In the genomic region with DNA sequence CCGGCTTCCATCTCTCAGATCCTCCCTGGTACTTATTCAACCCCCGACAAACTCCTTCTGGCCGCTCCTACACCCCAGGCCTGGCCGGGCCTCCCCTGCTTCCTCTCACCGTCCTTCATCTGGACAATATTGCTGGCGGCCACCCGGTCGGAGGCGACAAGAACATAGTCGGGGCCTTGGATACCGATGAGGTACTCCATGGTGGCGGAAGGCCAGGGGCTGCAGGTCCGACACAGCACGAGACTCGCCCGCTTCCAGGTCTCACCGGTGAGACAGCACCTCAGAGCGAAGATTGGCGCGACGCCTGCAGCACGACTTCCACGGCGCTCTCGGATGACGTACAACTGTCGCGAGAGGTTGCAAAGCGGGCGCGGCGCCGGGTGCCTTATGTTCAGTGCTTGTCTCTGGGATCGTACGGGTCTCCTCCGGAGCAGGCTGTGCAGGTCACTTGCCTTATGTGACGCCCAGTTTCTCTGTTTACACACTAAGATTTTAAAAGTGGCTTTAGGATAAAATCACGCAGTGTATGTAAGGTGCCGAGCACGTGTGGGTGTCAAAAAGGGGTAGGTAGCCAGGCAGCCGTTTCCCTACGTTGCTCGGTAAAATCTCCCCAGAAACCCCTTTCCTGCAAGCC, we compare ENCODE assay signal across 1 cellular context.
A peak's percentile ranks its signal among the peaks of the same experiment; 100 is the strongest.
TF ChIP-seq lines count a peak whose summit lies in the region.

A gene (minus strand): TSS at position 294 of the 634 bp plus-strand sequence. CDS start 94 bp downstream, at position 200.

TF ChIP-seq in HepG2, 621 proteins besides CTCF, POLR2A, EP300 and RAD21 (continued from another document and continues in another):
- TF ChIP-seq, protein P1, sequence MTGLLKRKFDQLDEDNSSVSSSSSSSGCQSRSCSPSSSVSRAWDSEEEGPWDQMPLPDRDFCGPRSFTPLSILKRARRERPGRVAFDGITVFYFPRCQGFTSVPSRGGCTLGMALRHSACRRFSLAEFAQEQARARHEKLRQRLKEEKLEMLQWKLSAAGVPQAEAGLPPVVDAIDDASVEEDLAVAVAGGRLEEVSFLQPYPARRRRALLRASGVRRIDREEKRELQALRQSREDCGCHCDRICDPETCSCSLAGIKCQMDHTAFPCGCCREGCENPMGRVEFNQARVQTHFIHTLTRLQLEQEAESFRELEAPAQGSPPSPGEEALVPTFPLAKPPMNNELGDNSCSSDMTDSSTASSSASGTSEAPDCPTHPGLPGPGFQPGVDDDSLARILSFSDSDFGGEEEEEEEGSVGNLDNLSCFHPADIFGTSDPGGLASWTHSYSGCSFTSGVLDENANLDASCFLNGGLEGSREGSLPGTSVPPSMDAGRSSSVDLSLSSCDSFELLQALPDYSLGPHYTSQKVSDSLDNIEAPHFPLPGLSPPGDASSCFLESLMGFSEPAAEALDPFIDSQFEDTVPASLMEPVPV (CRISPR knock-in tag; IDR thresholded peaks at IDR 0.05): no peak
- TF ChIP-seq FOXK1 (CRISPR knock-in tag; IDR thresholded peaks at IDR 0.05; ENCODE audit: borderline replicate concordance, low read depth): peak; percentile 82; the same call in 1 of the 2 replicates
- no peak for TF ChIP-seq ZNF572 (CRISPR knock-in tag; IDR thresholded peaks at IDR 0.05)
- TF ChIP-seq ZSCAN21 (CRISPR knock-in tag; IDR thresholded peaks at IDR 0.05; ENCODE audit: borderline replicate concordance): peak; percentile 77
- peak; percentile 61; the same call in 1 of the 2 replicates for TF ChIP-seq IRX3 (CRISPR knock-in tag; IDR thresholded peaks at IDR 0.05; ENCODE audit: borderline replicate concordance, low read depth)
- TF ChIP-seq ZNF337 (CRISPR knock-in tag; IDR thresholded peaks at IDR 0.05; ENCODE audit: borderline replicate concordance, low read depth): no peak
- peak; percentile 71 for TF ChIP-seq ZNF124 (CRISPR knock-in tag; IDR thresholded peaks at IDR 0.05)
- peak; percentile 56 for TF ChIP-seq MED1 (CRISPR knock-in tag; IDR thresholded peaks at IDR 0.05)
- 0 out of 2 replicates have a peak, but pooled peaks have one; percentile 63 for TF ChIP-seq ZNF678 (CRISPR knock-in tag; IDR thresholded peaks at IDR 0.05)
- TF ChIP-seq, protein P2, sequence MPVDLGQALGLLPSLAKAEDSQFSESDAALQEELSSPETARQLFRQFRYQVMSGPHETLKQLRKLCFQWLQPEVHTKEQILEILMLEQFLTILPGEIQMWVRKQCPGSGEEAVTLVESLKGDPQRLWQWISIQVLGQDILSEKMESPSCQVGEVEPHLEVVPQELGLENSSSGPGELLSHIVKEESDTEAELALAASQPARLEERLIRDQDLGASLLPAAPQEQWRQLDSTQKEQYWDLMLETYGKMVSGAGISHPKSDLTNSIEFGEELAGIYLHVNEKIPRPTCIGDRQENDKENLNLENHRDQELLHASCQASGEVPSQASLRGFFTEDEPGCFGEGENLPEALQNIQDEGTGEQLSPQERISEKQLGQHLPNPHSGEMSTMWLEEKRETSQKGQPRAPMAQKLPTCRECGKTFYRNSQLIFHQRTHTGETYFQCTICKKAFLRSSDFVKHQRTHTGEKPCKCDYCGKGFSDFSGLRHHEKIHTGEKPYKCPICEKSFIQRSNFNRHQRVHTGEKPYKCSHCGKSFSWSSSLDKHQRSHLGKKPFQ (CRISPR knock-in tag; IDR thresholded peaks at IDR 0.05; ENCODE audit: insufficient replicate concordance): no peak
- peak; percentile 28; the same call in 1 of the 2 replicates for TF ChIP-seq ZNF605 (CRISPR knock-in tag; IDR thresholded peaks at IDR 0.05)
- TF ChIP-seq MEF2D (CRISPR knock-in tag; IDR thresholded peaks at IDR 0.05): peak; percentile 74
- TF ChIP-seq FOSL1 (CRISPR knock-in tag; IDR thresholded peaks at IDR 0.05; ENCODE audit: borderline replicate concordance): no peak
- TF ChIP-seq ZSCAN29 (CRISPR knock-in tag; conservative IDR thresholded peaks at IDR 0.05): no peak
- TF ChIP-seq SP2 (CRISPR knock-in tag; IDR thresholded peaks at IDR 0.05): no peak
- TF ChIP-seq, protein P3, sequence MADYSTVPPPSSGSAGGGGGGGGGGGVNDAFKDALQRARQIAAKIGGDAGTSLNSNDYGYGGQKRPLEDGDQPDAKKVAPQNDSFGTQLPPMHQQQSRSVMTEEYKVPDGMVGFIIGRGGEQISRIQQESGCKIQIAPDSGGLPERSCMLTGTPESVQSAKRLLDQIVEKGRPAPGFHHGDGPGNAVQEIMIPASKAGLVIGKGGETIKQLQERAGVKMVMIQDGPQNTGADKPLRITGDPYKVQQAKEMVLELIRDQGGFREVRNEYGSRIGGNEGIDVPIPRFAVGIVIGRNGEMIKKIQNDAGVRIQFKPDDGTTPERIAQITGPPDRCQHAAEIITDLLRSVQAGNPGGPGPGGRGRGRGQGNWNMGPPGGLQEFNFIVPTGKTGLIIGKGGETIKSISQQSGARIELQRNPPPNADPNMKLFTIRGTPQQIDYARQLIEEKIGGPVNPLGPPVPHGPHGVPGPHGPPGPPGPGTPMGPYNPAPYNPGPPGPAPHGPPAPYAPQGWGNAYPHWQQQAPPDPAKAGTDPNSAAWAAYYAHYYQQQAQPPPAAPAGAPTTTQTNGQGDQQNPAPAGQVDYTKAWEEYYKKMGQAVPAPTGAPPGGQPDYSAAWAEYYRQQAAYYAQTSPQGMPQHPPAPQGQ (CRISPR knock-in tag; IDR thresholded peaks at IDR 0.05; ENCODE audit: borderline replicate concordance): no peak
- TF ChIP-seq PPARG (CRISPR knock-in tag; conservative IDR thresholded peaks at IDR 0.05): no peak
- TF ChIP-seq NR2F1 (CRISPR knock-in tag; IDR thresholded peaks at IDR 0.05): no peak
- TF ChIP-seq, protein P4, sequence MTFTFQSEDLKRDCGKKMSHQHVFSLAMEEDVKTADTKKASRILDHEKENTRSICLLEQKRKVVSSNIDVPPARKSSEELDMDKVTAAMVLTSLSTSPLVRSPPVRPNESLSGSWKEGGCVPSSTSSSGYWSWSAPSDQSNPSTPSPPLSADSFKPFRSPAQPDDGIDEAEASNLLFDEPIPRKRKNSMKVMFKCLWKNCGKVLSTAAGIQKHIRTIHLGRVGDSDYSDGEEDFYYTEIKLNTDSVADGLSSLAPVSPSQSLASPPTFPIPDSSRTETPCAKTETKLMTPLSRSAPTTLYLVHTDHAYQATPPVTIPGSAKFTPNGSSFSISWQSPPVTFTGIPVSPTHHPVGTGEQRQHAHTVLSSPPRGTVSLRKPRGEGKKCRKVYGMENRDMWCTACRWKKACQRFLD (CRISPR knock-in tag; IDR thresholded peaks at IDR 0.05; ENCODE audit: borderline replicate concordance): peak; percentile 37; the same call in 1 of the 2 replicates
- TF ChIP-seq ARNT2 (CRISPR knock-in tag; IDR thresholded peaks at IDR 0.05; ENCODE audit: low read depth): peak; percentile 95; the same call in 1 of the 2 replicates
- no peak for TF ChIP-seq ZC3H4 (CRISPR knock-in tag; IDR thresholded peaks at IDR 0.05; ENCODE audit: borderline replicate concordance)
- TF ChIP-seq HOXA9 (CRISPR knock-in tag; IDR thresholded peaks at IDR 0.05; ENCODE audit: borderline replicate concordance): no peak
- TF ChIP-seq ZNF619 (CRISPR knock-in tag; IDR thresholded peaks at IDR 0.05): 0 out of 2 replicates have a peak, but pooled peaks have one; percentile 27
- TF ChIP-seq MTA3 (CRISPR knock-in tag; IDR thresholded peaks at IDR 0.05): no peak
- TF ChIP-seq, protein P5, sequence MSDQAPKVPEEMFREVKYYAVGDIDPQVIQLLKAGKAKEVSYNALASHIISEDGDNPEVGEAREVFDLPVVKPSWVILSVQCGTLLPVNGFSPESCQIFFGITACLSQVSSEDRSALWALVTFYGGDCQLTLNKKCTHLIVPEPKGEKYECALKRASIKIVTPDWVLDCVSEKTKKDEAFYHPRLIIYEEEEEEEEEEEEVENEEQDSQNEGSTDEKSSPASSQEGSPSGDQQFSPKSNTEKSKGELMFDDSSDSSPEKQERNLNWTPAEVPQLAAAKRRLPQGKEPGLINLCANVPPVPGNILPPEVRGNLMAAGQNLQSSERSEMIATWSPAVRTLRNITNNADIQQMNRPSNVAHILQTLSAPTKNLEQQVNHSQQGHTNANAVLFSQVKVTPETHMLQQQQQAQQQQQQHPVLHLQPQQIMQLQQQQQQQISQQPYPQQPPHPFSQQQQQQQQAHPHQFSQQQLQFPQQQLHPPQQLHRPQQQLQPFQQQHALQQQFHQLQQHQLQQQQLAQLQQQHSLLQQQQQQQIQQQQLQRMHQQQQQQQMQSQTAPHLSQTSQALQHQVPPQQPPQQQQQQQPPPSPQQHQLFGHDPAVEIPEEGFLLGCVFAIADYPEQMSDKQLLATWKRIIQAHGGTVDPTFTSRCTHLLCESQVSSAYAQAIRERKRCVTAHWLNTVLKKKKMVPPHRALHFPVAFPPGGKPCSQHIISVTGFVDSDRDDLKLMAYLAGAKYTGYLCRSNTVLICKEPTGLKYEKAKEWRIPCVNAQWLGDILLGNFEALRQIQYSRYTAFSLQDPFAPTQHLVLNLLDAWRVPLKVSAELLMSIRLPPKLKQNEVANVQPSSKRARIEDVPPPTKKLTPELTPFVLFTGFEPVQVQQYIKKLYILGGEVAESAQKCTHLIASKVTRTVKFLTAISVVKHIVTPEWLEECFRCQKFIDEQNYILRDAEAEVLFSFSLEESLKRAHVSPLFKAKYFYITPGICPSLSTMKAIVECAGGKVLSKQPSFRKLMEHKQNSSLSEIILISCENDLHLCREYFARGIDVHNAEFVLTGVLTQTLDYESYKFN (CRISPR knock-in tag; conservative IDR thresholded peaks at IDR 0.05): no peak
- peak; percentile 82 for TF ChIP-seq TAF1 (CRISPR knock-in tag; IDR thresholded peaks at IDR 0.05)
- TF ChIP-seq, protein P6, sequence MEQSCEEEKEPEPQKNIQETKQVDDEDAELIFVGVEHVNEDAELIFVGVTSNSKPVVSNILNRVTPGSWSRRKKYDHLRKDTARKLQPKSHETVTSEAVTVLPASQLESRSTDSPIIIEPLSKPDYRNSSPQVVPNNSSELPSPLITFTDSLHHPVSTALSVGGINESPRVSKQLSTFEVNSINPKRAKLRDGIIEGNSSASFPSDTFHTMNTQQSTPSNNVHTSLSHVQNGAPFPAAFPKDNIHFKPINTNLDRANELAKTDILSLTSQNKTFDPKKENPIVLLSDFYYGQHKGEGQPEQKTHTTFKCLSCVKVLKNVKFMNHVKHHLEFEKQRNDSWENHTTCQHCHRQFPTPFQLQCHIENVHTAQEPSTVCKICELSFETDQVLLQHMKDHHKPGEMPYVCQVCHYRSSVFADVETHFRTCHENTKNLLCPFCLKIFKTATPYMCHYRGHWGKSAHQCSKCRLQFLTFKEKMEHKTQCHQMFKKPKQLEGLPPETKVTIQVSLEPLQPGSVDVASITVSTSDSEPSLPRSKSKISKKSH (CRISPR knock-in tag; IDR thresholded peaks at IDR 0.05; ENCODE audit: borderline replicate concordance): peak; percentile 44; the same call in 1 of the 2 replicates
- peak; percentile 36 for TF ChIP-seq AGO1 (IDR thresholded peaks at IDR 0.05; ENCODE audit: low read depth, low read length, poor library complexity, severe bottlenecking)
- no peak for TF ChIP-seq RORA (CRISPR knock-in tag; IDR thresholded peaks at IDR 0.05)
- TF ChIP-seq, protein P7, sequence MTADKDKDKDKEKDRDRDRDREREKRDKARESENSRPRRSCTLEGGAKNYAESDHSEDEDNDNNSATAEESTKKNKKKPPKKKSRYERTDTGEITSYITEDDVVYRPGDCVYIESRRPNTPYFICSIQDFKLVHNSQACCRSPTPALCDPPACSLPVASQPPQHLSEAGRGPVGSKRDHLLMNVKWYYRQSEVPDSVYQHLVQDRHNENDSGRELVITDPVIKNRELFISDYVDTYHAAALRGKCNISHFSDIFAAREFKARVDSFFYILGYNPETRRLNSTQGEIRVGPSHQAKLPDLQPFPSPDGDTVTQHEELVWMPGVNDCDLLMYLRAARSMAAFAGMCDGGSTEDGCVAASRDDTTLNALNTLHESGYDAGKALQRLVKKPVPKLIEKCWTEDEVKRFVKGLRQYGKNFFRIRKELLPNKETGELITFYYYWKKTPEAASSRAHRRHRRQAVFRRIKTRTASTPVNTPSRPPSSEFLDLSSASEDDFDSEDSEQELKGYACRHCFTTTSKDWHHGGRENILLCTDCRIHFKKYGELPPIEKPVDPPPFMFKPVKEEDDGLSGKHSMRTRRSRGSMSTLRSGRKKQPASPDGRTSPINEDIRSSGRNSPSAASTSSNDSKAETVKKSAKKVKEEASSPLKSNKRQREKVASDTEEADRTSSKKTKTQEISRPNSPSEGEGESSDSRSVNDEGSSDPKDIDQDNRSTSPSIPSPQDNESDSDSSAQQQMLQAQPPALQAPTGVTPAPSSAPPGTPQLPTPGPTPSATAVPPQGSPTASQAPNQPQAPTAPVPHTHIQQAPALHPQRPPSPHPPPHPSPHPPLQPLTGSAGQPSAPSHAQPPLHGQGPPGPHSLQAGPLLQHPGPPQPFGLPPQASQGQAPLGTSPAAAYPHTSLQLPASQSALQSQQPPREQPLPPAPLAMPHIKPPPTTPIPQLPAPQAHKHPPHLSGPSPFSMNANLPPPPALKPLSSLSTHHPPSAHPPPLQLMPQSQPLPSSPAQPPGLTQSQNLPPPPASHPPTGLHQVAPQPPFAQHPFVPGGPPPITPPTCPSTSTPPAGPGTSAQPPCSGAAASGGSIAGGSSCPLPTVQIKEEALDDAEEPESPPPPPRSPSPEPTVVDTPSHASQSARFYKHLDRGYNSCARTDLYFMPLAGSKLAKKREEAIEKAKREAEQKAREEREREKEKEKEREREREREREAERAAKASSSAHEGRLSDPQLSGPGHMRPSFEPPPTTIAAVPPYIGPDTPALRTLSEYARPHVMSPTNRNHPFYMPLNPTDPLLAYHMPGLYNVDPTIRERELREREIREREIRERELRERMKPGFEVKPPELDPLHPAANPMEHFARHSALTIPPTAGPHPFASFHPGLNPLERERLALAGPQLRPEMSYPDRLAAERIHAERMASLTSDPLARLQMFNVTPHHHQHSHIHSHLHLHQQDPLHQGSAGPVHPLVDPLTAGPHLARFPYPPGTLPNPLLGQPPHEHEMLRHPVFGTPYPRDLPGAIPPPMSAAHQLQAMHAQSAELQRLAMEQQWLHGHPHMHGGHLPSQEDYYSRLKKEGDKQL (CRISPR knock-in tag; IDR thresholded peaks at IDR 0.05; ENCODE audit: low read depth): no peak
- TF ChIP-seq, protein P8, sequence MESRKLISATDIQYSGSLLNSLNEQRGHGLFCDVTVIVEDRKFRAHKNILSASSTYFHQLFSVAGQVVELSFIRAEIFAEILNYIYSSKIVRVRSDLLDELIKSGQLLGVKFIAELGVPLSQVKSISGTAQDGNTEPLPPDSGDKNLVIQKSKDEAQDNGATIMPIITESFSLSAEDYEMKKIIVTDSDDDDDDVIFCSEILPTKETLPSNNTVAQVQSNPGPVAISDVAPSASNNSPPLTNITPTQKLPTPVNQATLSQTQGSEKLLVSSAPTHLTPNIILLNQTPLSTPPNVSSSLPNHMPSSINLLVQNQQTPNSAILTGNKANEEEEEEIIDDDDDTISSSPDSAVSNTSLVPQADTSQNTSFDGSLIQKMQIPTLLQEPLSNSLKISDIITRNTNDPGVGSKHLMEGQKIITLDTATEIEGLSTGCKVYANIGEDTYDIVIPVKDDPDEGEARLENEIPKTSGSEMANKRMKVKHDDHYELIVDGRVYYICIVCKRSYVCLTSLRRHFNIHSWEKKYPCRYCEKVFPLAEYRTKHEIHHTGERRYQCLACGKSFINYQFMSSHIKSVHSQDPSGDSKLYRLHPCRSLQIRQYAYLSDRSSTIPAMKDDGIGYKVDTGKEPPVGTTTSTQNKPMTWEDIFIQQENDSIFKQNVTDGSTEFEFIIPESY (CRISPR knock-in tag; IDR thresholded peaks at IDR 0.05): no peak
- TF ChIP-seq ZNF510 (CRISPR knock-in tag; IDR thresholded peaks at IDR 0.05; ENCODE audit: low read depth): no peak
- TF ChIP-seq, protein P9, sequence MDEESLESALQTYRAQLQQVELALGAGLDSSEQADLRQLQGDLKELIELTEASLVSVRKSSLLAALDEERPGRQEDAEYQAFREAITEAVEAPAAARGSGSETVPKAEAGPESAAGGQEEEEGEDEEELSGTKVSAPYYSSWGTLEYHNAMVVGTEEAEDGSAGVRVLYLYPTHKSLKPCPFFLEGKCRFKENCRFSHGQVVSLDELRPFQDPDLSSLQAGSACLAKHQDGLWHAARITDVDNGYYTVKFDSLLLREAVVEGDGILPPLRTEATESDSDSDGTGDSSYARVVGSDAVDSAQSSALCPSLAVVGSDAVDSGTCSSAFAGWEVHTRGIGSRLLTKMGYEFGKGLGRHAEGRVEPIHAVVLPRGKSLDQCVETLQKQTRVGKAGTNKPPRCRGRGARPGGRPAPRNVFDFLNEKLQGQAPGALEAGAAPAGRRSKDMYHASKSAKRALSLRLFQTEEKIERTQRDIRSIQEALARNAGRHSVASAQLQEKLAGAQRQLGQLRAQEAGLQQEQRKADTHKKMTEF (CRISPR knock-in tag; IDR thresholded peaks at IDR 0.05): peak; percentile 81; the same call in 1 of the 2 replicates
